Comparison of ENCODE assay signal across 1 cellular context in the genomic region with DNA sequence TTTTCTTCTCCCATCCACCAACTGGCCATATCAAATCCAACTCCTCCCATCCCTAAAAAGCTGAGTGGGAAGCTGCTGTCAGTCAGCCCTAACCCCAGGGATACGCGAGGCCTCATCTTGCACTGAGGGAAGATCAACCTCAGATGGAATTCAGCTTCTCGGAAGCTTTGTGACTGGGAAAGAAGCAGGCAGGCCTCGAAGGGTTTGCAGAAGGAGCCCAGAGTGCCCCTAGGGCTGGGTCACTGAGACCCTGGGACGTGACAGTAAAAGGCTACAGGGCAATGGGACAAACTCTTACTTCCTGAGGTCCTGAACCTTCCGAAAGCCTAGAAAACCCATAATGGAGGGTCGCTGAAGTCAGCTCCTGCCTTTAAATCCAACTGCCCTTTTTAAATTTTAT.
TF ChIP-seq lines count a peak whose summit lies in the region.

No MANE protein-coding gene starts in this region.

TF ChIP-seq in GM23338, 12 proteins besides CTCF, POLR2A, EP300 and RAD21 (continued from another document):
- TF ChIP-seq, protein P1, sequence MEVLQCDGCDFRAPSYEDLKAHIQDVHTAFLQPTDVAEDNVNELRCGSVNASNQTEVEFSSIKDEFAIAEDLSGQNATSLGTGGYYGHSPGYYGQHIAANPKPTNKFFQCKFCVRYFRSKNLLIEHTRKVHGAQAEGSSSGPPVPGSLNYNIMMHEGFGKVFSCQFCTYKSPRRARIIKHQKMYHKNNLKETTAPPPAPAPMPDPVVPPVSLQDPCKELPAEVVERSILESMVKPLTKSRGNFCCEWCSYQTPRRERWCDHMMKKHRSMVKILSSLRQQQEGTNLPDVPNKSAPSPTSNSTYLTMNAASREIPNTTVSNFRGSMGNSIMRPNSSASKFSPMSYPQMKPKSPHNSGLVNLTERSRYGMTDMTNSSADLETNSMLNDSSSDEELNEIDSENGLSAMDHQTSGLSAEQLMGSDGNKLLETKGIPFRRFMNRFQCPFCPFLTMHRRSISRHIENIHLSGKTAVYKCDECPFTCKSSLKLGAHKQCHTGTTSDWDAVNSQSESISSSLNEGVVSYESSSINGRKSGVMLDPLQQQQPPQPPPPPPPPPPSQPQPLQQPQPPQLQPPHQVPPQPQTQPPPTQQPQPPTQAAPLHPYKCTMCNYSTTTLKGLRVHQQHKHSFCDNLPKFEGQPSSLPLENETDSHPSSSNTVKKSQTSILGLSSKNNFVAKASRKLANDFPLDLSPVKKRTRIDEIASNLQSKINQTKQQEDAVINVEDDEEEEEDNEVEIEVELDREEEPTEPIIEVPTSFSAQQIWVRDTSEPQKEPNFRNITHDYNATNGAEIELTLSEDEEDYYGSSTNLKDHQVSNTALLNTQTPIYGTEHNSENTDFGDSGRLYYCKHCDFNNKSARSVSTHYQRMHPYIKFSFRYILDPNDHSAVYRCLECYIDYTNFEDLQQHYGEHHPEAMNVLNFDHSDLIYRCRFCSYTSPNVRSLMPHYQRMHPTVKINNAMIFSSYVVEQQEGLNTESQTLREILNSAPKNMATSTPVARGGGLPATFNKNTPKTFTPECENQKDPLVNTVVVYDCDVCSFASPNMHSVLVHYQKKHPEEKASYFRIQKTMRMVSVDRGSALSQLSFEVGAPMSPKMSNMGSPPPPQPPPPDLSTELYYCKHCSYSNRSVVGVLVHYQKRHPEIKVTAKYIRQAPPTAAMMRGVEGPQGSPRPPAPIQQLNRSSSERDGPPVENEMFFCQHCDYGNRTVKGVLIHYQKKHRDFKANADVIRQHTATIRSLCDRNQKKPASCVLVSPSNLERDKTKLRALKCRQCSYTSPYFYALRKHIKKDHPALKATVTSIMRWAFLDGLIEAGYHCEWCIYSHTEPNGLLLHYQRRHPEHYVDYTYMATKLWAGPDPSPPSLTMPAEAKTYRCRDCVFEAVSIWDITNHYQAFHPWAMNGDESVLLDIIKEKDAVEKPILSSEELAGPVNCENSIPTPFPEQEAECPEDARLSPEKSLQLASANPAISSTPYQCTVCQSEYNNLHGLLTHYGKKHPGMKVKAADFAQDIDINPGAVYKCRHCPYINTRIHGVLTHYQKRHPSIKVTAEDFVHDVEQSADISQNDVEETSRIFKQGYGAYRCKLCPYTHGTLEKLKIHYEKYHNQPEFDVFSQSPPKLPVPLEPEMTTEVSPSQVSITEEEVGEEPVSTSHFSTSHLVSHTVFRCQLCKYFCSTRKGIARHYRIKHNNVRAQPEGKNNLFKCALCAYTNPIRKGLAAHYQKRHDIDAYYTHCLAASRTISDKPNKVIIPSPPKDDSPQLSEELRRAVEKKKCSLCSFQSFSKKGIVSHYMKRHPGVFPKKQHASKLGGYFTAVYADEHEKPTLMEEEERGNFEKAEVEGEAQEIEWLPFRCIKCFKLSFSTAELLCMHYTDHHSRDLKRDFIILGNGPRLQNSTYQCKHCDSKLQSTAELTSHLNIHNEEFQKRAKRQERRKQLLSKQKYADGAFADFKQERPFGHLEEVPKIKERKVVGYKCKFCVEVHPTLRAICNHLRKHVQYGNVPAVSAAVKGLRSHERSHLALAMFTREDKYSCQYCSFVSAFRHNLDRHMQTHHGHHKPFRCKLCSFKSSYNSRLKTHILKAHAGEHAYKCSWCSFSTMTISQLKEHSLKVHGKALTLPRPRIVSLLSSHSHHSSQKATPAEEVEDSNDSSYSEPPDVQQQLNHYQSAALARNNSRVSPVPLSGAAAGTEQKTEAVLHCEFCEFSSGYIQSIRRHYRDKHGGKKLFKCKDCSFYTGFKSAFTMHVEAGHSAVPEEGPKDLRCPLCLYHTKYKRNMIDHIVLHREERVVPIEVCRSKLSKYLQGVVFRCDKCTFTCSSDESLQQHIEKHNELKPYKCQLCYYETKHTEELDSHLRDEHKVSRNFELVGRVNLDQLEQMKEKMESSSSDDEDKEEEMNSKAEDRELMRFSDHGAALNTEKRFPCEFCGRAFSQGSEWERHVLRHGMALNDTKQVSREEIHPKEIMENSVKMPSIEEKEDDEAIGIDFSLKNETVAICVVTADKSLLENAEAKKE (CRISPR knock-in tag; IDR thresholded peaks at IDR 0.05): no peak
- TF ChIP-seq POLR2AphosphoS5 (IDR thresholded peaks at IDR 0.05; ENCODE audit: low read depth) (no peak), ZNF331 (CRISPR knock-in tag; IDR thresholded peaks at IDR 0.05; ENCODE audit: low read depth) (no peak), EZH2phosphoT487 (IDR thresholded peaks at IDR 0.05; ENCODE audit: unreplicated experiment) (no peak)
- TF ChIP-seq, protein P2, sequence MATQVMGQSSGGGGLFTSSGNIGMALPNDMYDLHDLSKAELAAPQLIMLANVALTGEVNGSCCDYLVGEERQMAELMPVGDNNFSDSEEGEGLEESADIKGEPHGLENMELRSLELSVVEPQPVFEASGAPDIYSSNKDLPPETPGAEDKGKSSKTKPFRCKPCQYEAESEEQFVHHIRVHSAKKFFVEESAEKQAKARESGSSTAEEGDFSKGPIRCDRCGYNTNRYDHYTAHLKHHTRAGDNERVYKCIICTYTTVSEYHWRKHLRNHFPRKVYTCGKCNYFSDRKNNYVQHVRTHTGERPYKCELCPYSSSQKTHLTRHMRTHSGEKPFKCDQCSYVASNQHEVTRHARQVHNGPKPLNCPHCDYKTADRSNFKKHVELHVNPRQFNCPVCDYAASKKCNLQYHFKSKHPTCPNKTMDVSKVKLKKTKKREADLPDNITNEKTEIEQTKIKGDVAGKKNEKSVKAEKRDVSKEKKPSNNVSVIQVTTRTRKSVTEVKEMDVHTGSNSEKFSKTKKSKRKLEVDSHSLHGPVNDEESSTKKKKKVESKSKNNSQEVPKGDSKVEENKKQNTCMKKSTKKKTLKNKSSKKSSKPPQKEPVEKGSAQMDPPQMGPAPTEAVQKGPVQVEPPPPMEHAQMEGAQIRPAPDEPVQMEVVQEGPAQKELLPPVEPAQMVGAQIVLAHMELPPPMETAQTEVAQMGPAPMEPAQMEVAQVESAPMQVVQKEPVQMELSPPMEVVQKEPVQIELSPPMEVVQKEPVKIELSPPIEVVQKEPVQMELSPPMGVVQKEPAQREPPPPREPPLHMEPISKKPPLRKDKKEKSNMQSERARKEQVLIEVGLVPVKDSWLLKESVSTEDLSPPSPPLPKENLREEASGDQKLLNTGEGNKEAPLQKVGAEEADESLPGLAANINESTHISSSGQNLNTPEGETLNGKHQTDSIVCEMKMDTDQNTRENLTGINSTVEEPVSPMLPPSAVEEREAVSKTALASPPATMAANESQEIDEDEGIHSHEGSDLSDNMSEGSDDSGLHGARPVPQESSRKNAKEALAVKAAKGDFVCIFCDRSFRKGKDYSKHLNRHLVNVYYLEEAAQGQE (IDR thresholded peaks at IDR 0.05; ENCODE audit: unreplicated experiment): no peak
- TF ChIP-seq, protein P3, sequence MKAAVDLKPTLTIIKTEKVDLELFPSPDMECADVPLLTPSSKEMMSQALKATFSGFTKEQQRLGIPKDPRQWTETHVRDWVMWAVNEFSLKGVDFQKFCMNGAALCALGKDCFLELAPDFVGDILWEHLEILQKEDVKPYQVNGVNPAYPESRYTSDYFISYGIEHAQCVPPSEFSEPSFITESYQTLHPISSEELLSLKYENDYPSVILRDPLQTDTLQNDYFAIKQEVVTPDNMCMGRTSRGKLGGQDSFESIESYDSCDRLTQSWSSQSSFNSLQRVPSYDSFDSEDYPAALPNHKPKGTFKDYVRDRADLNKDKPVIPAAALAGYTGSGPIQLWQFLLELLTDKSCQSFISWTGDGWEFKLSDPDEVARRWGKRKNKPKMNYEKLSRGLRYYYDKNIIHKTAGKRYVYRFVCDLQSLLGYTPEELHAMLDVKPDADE (IDR thresholded peaks at IDR 0.05): no peak
